ENCODE assay signal across 8 cellular contexts in the genomic region with DNA sequence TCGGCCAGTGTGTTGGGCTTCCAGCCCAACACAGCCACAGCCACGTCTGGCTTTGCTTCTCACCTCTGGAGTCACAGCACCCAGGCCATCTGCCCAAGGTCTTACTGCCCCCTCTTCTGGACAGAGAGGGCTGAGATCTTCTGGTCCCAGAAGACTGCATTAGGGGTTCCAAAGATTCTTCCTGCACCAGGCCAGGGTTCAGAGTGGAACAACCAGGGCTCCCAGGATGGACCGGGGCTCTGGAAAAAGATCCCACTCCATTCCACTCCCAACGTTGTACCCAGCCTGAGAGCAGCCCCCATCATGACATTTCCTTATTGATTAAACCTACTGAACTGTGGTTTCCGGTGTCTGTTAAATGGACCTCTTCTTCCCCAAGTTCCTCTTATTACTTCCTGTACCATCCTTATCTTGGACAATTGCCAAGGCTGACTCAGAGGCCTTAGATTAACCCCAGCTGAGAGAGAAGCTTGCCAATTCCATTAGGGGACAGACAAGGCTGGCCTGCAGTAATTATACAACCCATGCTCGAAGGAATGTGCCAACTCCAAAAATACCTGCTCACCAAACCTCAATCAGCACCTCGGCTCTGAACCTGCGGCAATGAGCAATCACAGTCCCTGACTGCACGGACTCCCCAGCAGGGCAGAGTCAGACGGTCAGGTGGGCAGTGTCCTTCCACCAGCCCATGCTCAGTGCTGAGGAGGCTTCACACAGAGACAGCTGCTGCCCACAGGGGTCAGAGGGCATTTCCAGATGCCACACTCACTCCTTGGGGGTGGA. TPM values are rescaled to one million over a fixed set of nuclear protein-coding genes. Genes with fewer than 3 reads are reported as not detected.
A peak's percentile ranks its signal among the peaks of the same experiment; 100 is the strongest.
DNase-seq lines count a peak whose midpoint lies in the region; ATAC-seq, FAIRE-seq and TF ChIP-seq lines count a peak whose summit lies in the region.

No MANE protein-coding gene starts in this region.

- TF ChIP-seq RAD21 in A549 (conservative IDR thresholded peaks at IDR 0.05 in 1 of 2, IDR thresholded peaks at IDR 0.05 in 1 of 2) = peak in 1 of 2 experiments; percentile 30; a peak in 2 of 5 replicates

- peak; percentile 68 for FAIRE-seq in A549 (lab: Jason Lieb, UNC)

- no peak for TF ChIP-seq EP300 in A549 (IDR thresholded peaks at IDR 0.05)

- H3K27ac Mint-ChIP-seq in stimulated activated memory B cell treated with anti-CD40 and anti-IgM and Interleukin-4, amounts not matched to agents 10 μg/mL and 1 μg/mL and 100 μg/mL, for 72 hours = peak overlapping the region; percentile 18

- ATAC-seq in A549 = peak; percentile 81 to 83
- peak; percentile 57 for ATAC-seq in HG03095 (IDR thresholded peaks at IDR 0.05; ENCODE audit: unreplicated experiment)
- peak; percentile 81 to 89 for ATAC-seq in right cardiac atrium
- ATAC-seq in stimulated activated memory B cell treated with anti-CD40 and anti-IgM and Interleukin-4, amounts not matched to agents 10 μg/mL and 1 μg/mL and 100 μg/mL, for 72 hours = peak; percentile 93

- H3K27ac ChIP-seq in A549 (peak overlapping the region; percentile 40 to 73; a peak in 5 of 6 replicates), right cardiac atrium (ENCODE audit: low read length) (peak overlapping the region; percentile 73)

- H3K36me3 Mint-ChIP-seq in stimulated activated memory B cell treated with anti-CD40 and anti-IgM and Interleukin-4, amounts not matched to agents 10 μg/mL and 1 μg/mL and 100 μg/mL, for 72 hours = no peaks in the 10 kb centered on the region

- CTCF ChIA-PET in A549 (lab: Yijun Ruan, JAX) = interaction anchor here (1.5 to 1.9 kb wide), 3 partner anchors 11 to 56 kb away, joined by 3 to 7 read pairs (median 6); no protein-coding TSS in a partner anchor

- intact Hi-C loops in right cardiac atrium (cut with DNase I) = no loop called here

- TF ChIP-seq POLR2A in A549 (IDR thresholded peaks at IDR 0.05; ENCODE audit: low read length) = no peak

- H3K4me3 ChIP-seq in A549 (no peak overlapping the region), right cardiac atrium (ENCODE audit: low read length) (no peak overlapping the region)

- H3K9me3 Mint-ChIP-seq in stimulated activated memory B cell treated with anti-CD40 and anti-IgM and Interleukin-4, amounts not matched to agents 10 μg/mL and 1 μg/mL and 100 μg/mL, for 72 hours = no peaks in the 10 kb centered on the region

- H3K4me1 ChIP-seq in A549 (peaks cover 16% of the 10 kb centered on the region), right cardiac atrium (ENCODE audit: control insufficient read depth, insufficient read depth, low read length) (peaks cover 11% of the 10 kb centered on the region)

- POLR2A ChIA-PET in A549 (lab: Yijun Ruan, JAX) = interaction anchor here (0.8 kb wide), 1 partner anchor 99 kb away, joined by 3 read pairs; no protein-coding TSS in a partner anchor

- peak overlapping the region; percentile 66 for H3K4me2 ChIP-seq in A549

- no peak for TF ChIP-seq CTCF in A549 (IDR thresholded peaks at IDR 0.05)
- TF ChIP-seq CTCF in GM10266 (IDR thresholded peaks at IDR 0.05; ENCODE audit: control insufficient read depth, insufficient read depth, low read depth, missing control alignments) = peak; percentile 41

- WGBS in A549 (ENCODE audit: missing lambda C conversion rate) = 58% methylated on average over 10 of the region's 10 CpGs
- 20% methylated on average over 10 of the region's 10 CpGs for WGBS in right cardiac atrium

- H3K4me1 Mint-ChIP-seq in stimulated activated memory B cell treated with anti-CD40 and anti-IgM and Interleukin-4, amounts not matched to agents 10 μg/mL and 1 μg/mL and 100 μg/mL, for 72 hours = peaks cover 23% of the 10 kb centered on the region

- H3K27me3 ChIP-seq in right cardiac atrium (ENCODE audit: control insufficient read depth, insufficient read depth) = no peaks in the 10 kb centered on the region

- DNase-seq in A549 (ENCODE audit: low read depth in 1 of 2, low spot score in 1 of 2) (peak; percentile 62 to 84), GM10266 (ENCODE audit: extremely low spot score) (peak; percentile 67), NCI-H510A treated with DMSO at 0.1 percent for 48 hours (lab: John Stamatoyannopoulos, UW) (peak; percentile 89), amniotic stem cell (lab: John Stamatoyannopoulos, UW) (peak; percentile 42), right cardiac atrium (peak in 2 of 3 donors; percentile 36 to 66), D341Med (ENCODE audit: low spot score) (no peak)

- H3K9me3 ChIP-seq in A549 (peaks cover 5% of the 10 kb centered on the region; the same call in 1 of the 3 replicates), right cardiac atrium (ENCODE audit: control insufficient read depth, low read length) (no peaks in the 10 kb centered on the region)

- peak overlapping the region; percentile 18 for H3K4me3 Mint-ChIP-seq in stimulated activated memory B cell treated with anti-CD40 and anti-IgM and Interleukin-4, amounts not matched to agents 10 μg/mL and 1 μg/mL and 100 μg/mL, for 72 hours

- peaks cover 56% of the 10 kb centered on the region for H3K27me3 Mint-ChIP-seq in stimulated activated memory B cell treated with anti-CD40 and anti-IgM and Interleukin-4, amounts not matched to agents 10 μg/mL and 1 μg/mL and 100 μg/mL, for 72 hours

TF ChIP-seq in A549, 52 proteins besides CTCF, POLR2A, EP300 and RAD21:
- TF ChIP-seq, protein P1, sequence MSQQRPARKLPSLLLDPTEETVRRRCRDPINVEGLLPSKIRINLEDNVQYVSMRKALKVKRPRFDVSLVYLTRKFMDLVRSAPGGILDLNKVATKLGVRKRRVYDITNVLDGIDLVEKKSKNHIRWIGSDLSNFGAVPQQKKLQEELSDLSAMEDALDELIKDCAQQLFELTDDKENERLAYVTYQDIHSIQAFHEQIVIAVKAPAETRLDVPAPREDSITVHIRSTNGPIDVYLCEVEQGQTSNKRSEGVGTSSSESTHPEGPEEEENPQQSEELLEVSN (IDR thresholded peaks at IDR 0.05; ENCODE audit: borderline replicate concordance, low read depth) = no peak

RNA-seq across cellular contexts. Expression of gene NPFFR1, which starts 47.9 kb away (rescaled TPM):
- polyA plus RNA-seq in A549 (2011; rRNA removed) (not detected in 2 replicates), A549 (2017; fragmentation: RNase III; extraction: RNeasy Plus Mini Kit Qiagen cat#74134 plus additional on column Dnase treatment) (not detected in 3 replicates), right cardiac atrium (0.02 TPM)
- polyA plus RNA-seq in A549 (2012; cell fraction: cytosol; rRNA removed) = not detected in 2 replicates
- not detected in 2 replicates for polyA plus RNA-seq in A549 (2012; cell fraction: nucleus; rRNA removed)
- 0.08 TPM in 1 of 2 replicates, not detected in the other for polyA minus RNA-seq in A549 (2011; rRNA and poly(A)+ RNA removed)
- under 1 TPM in 1 of 4 donors, not detected in 3; 0.03 TPM for total RNA-seq in right cardiac atrium

RNA-seq across cellular contexts. Expression of gene LRRC20, which starts 50.7 kb away (rescaled TPM):
- polyA plus RNA-seq in A549 (2011; rRNA removed) = 16.5 and 19.6 TPM in 2 replicates
- polyA plus RNA-seq in A549 (2012; cell fraction: cytosol; rRNA removed) = 41.6 and 54.1 TPM in 2 replicates
- polyA plus RNA-seq in A549 (2012; cell fraction: nucleus; rRNA removed) = 53.3 and 53.9 TPM in 2 replicates
- 19.0 to 22.1 TPM (median 20.7 TPM) in 3 replicates for polyA plus RNA-seq in A549 (2017; fragmentation: RNase III; extraction: RNeasy Plus Mini Kit Qiagen cat#74134 plus additional on column Dnase treatment)
- polyA minus RNA-seq in A549 (2011; rRNA and poly(A)+ RNA removed) = 14.3 and 18.8 TPM in 2 replicates
- total RNA-seq in right cardiac atrium = 10 to 100 TPM; 17.7 to 46.4 (median 37.0) TPM
- polyA plus RNA-seq in right cardiac atrium = 33.4 TPM
